ENCODE assay signal across 35 cellular contexts in the genomic region with DNA sequence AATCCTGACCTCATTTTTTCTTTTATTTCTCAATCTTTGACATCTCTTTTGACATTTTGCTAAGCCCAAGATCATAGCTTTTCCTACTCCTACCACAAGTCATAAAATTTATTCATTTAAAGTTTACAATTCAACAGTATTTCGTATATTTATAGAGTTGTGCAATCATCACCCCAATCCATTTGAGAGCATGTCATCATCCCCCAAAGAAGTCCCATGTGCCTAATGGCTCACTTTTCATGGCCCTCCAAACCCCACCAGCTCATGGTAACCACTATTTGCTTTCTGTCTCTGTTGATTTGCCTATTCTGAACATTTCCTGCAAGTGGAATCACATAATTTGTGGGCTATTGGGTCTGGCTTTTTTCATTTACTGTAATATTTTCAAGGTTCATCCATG. TPM values are rescaled to one million over a fixed set of nuclear protein-coding genes. Genes with fewer than 3 reads are reported as not detected.
"Had no signal": no experiment of that assay in that cellular context is flagged by ENCODE, and none has a peak within 500 bp of the region (broad histone marks: within the 10 kb centered on the region; RNA-seq: fewer than 3 reads in every experiment).

No MANE protein-coding gene starts in this region.

- FAIRE-seq: astrocyte, bronchial epithelial cell, colon had no signal

- H3K4me3 ChIP-seq: adrenal gland, ascending aorta, body of pancreas, breast epithelium, cardiac muscle cell had no signal

- ATAC-seq: activated naive CD4-positive, alpha-beta T cell treated with anti-CD3 and anti-CD28 coated beads, Interleukin-2, amount 50 U/mL, for 72 hours; activated naive CD8-positive, alpha-beta T cell treated with anti-CD3 and anti-CD28 coated beads, Interleukin-2, amount 50 U/mL, for 24 hours; activated T-cell treated with anti-CD3 and anti-CD28 coated beads, Interleukin-2, amount 50 U/mL, for 4 hours; activated T-cell treated with anti-CD3 and anti-CD28 coated beads, Interleukin-2, amount 50 U/mL, for 72 hours; activated T-helper 17 cell treated with anti-CD3 and anti-CD28 coated beads, Interleukin-2, amount 50 U/mL, for 72 hours; body of pancreas had no signal

- DNase-seq: activated effector memory CD4-positive, alpha-beta T cell treated with anti-CD3 and anti-CD28 coated beads, Interleukin-2, amount 50 U/mL, for 16 hours; activated effector memory CD4-positive, alpha-beta T cell treated with Interleukin-2 at 50 U/mL for 16 hours; activated gamma-delta T cell; activated gamma-delta T cell treated with Interleukin-2 at 50 U/mL for 16 hours; activated naive CD4-positive, alpha-beta T cell; activated naive CD4-positive, alpha-beta T cell treated with anti-CD3 and anti-CD28 coated beads for 36 hours; activated naive CD4-positive, alpha-beta T cell treated with anti-CD3 and anti-CD28 coated beads, Interleukin-2, amount 10 ng/mL, durations not matched to agents 7 days and 5 days; activated naive CD4-positive, alpha-beta T cell treated with anti-CD3 and anti-CD28 coated beads, Interleukin-2, amount 50 U/mL, for 16 hours; activated naive CD4-positive, alpha-beta T cell treated with Interleukin-2 at 50 U/mL for 16 hours; activated naive CD8-positive, alpha-beta T cell treated with anti-CD3 and anti-CD28 coated beads for 36 hours; activated naive CD8-positive, alpha-beta T cell treated with anti-CD3 and anti-CD28 coated beads, Interleukin-2, amount 10 ng/mL, durations not matched to agents 7 days and 5 days; activated naive CD8-positive, alpha-beta T cell treated with anti-CD3 and anti-CD28 coated beads, Interleukin-2, amount 50 U/mL, for 24 hours; activated T-cell treated with anti-CD3 and anti-CD28 coated beads, Interleukin-2, amount 50 U/mL, for 4 hours; activated T-cell treated with anti-CD3 and anti-CD28 coated beads, Interleukin-2, amount 50 U/mL, for 48 hours; activated T-cell treated with anti-CD3 and anti-CD28 coated beads, Interleukin-2, amount 50 U/mL, for 72 hours; adrenal gland; amniotic stem cell; amygdala; anterior cingulate cortex; aorta; body of pancreas; brain microvascular endothelial cell; caudate nucleus; central memory CD4-positive, alpha-beta T cell; cerebellar nuclear complex had no signal

- H3K4me1 ChIP-seq: adrenal gland, ascending aorta, body of pancreas, breast epithelium had no signal

- H3K27ac ChIP-seq: adrenal gland, ascending aorta, body of pancreas, brain microvascular endothelial cell, breast epithelium, cardiac muscle cell had no signal

- H3K9me3 ChIP-seq: adrenal gland, ascending aorta, body of pancreas, breast epithelium had no signal

- H3K36me3 ChIP-seq: adrenal gland, ascending aorta, brain microvascular endothelial cell, breast epithelium, cardiac muscle cell had no signal

- H3K27me3 ChIP-seq: adrenal gland, ascending aorta, body of pancreas, breast epithelium, cardiac muscle cell had no signal

RNA-seq across cellular contexts. Expression of a gene that starts 52.5 kb away (rescaled TPM):
- total RNA-seq: activated naive CD8-positive, alpha-beta T cell treated with anti-CD3 and anti-CD28 coated beads for 36 hours; activated T-helper 1 cell treated with anti-CD3 and anti-CD28 coated beads, Interleukin-12 subunit alpha, Interleukin-12 subunit beta, Interleukin-2, Interleukin-4 antibody, amounts not matched to agents 30 ng/mL and 10 ng/mL and 1 ng/mL, durations not matched to agents 14 hours and 24 hours and 36 hours; activated T-helper 2 cell treated with anti-CD3 and anti-CD28 coated beads, Interferon-gamma antibody, Interleukin-2, Interleukin-4, amounts not matched to agents 10 μg/mL and 5 μg/mL and 100 μg/mL, durations not matched to agents 14 hours and 24 hours and 36 hours had no signal
